ENCODE assay signal across 8 cellular contexts in the genomic region with DNA sequence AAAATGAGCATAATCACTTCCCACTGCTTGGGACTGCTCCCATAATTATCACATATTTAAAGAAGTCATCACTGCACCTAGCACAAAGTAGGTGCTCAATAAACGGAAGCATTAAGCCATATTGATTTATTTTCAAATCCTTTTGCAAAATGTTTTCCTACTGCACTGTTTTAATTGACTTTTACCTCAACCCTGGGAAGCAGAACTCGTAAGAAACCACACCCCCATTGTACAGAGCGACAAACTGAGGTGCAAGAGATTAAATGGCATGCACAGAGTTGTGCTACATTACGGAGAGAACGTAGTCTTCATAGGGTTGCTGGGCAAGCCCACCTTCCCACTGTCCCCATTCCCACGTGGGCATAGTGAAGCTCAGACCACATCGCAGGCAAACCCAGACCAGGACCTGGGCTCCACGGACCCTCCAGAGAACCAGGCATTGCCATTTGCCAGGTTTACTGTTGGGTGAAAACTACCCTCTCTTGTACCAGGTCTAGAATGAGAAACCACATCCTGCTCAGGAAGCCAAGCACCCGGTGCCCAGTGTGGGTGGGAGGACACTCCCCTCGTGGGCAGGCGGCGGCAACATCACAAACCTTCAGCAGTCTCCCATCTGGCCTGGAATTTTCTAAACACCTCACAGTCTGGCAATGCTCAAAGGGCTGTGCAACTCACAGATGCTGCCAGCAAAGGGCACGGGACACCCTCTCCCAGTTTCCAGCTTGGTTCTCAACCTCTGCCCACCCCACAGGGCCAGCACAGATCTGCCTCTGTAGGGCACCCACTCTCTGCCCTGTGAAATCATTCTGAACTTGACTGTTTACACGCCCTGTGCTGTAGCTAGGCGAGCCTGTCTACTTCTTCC. TPM values are rescaled to one million over a fixed set of nuclear protein-coding genes. Genes with fewer than 3 reads are reported as not detected.
A peak's percentile ranks its signal among the peaks of the same experiment; 100 is the strongest.
DNase-seq lines count a peak whose midpoint lies in the region; ATAC-seq, FAIRE-seq and TF ChIP-seq lines count a peak whose summit lies in the region.

No MANE protein-coding gene starts in this region.

- no peak for TF ChIP-seq CTCF in RWPE2 (IDR thresholded peaks at IDR 0.05; ENCODE audit: poor library complexity, severe bottlenecking)
- no peak for TF ChIP-seq CTCF in astrocyte (IDR thresholded peaks at IDR 0.05; ENCODE audit: insufficient read depth, low read depth, low read length)
- TF ChIP-seq CTCF in lower leg skin (IDR thresholded peaks at IDR 0.05), result no peak

- H3K4me3 ChIP-seq in ACC112 (ENCODE audit: low read depth, low read length) (no peak overlapping the region), RWPE2 (ENCODE audit: severe bottlenecking) (no peak overlapping the region), astrocyte (ENCODE audit: insufficient read depth, low read depth, low read length) (no peak overlapping the region), muscle layer of duodenum (ENCODE audit: low read depth in 1 of 2, low read length in 2 of 2) (peak overlapping the region in 1 of 2 donors; percentile 32), lower leg skin (ENCODE audit: low read depth, poor library complexity, severe bottlenecking) (no peak overlapping the region)

- WGBS in lower leg skin, 2 donors, result 40 to 43% methylated on average over 14 to 15 of the region's 15 CpGs

- peak overlapping the region; percentile 93 for H3K4me2 ChIP-seq in astrocyte (ENCODE audit: low read length)

- ATAC-seq in RWPE2 (ENCODE audit: low read depth), result peak; percentile 52
- ATAC-seq in GM21423 (IDR thresholded peaks at IDR 0.05; ENCODE audit: unreplicated experiment), result no peak
- ATAC-seq in GM18517 (IDR thresholded peaks at IDR 0.05; ENCODE audit: unreplicated experiment), result no peak

- peak overlapping the region; percentile 21 for H3K4me3 Mint-ChIP-seq in astrocyte (ENCODE audit: unreplicated experiment)

- FAIRE-seq in astrocyte (lab: Jason Lieb, UNC) (no peak), urothelium cell line (lab: Jason Lieb, UNC) (no peak)

- peak overlapping the region; percentile 96 for H3K27ac Mint-ChIP-seq in astrocyte (ENCODE audit: unreplicated experiment)

- H3K4me1 ChIP-seq in ACC112 (ENCODE audit: control insufficient read depth, insufficient read depth, low read length, unreplicated experiment), result peaks cover 36% of the 10 kb centered on the region
- H3K4me1 ChIP-seq in RWPE2 (ENCODE audit: insufficient read depth, poor library complexity, severe bottlenecking), result peaks cover 56% of the 10 kb centered on the region
- H3K4me1 ChIP-seq in astrocyte (ENCODE audit: insufficient read depth, low read length), result peaks cover 79% of the 10 kb centered on the region
- peaks cover 44 to 78% of the 10 kb centered on the region in 2 donors for H3K4me1 ChIP-seq in muscle layer of duodenum (ENCODE audit: control insufficient read depth in 1 of 2, insufficient read depth in 2 of 2, low read length in 2 of 2)

- H3K27me3 ChIP-seq in ACC112 (ENCODE audit: insufficient read depth, low read length) (no peaks in the 10 kb centered on the region), RWPE2 (ENCODE audit: insufficient read depth, poor library complexity, severe bottlenecking) (no peaks in the 10 kb centered on the region), astrocyte (ENCODE audit: insufficient read depth, low read length) (no peaks in the 10 kb centered on the region), muscle layer of duodenum (ENCODE audit: low read depth, low read length) (no peaks in the 10 kb centered on the region)

- no peak for TF ChIP-seq POLR2A in lower leg skin (IDR thresholded peaks at IDR 0.05)

- H3K9me3 ChIP-seq in RWPE2 (ENCODE audit: severe bottlenecking) (no peaks in the 10 kb centered on the region), astrocyte (ENCODE audit: insufficient read depth, low read depth, low read length) (no peaks in the 10 kb centered on the region), muscle layer of duodenum (ENCODE audit: control insufficient read depth in 1 of 2, low read length in 2 of 2) (no peaks in the 10 kb centered on the region)

- DNase-seq in RWPE2 (ENCODE audit: low spot score), result no peak
- DNase-seq in astrocyte (ENCODE audit: low read depth), result peak; percentile 76
- peak; percentile 70 for DNase-seq in urothelium cell line (ENCODE audit: low spot score)
- no peak for DNase-seq in lower leg skin (ENCODE audit: low spot score in 2 of 2)

- peaks cover 4% of the 10 kb centered on the region for H3K36me3 Mint-ChIP-seq in astrocyte (ENCODE audit: low read depth, unreplicated experiment)

- H4K20me1 ChIP-seq in astrocyte (ENCODE audit: insufficient read depth, low read length), result peaks cover 69% of the 10 kb centered on the region

- H3K9me3 Mint-ChIP-seq in astrocyte (ENCODE audit: unreplicated experiment), result no peaks in the 10 kb centered on the region

- peaks cover 72% of the 10 kb centered on the region for H3K4me1 Mint-ChIP-seq in astrocyte (ENCODE audit: low read depth, unreplicated experiment)

- H3K9ac ChIP-seq in astrocyte (ENCODE audit: low read length), result peak overlapping the region; percentile 77

- intact Hi-C loops in lower leg skin (cut with DNase I; ENCODE audit: low total_unique reads), result loop anchor here (5.0 kb wide), 1 partner anchor 134 kb away; no protein-coding TSS in a partner anchor

- H3K79me2 ChIP-seq in ACC112 (ENCODE audit: control insufficient read depth, insufficient read depth, low read length, unreplicated experiment), result peaks cover 34% of the 10 kb centered on the region
- H3K79me2 ChIP-seq in astrocyte (ENCODE audit: insufficient read depth, low read length), result peaks cover 99% of the 10 kb centered on the region

- H3K27me3 Mint-ChIP-seq in astrocyte (ENCODE audit: low read depth, unreplicated experiment), result no peaks in the 10 kb centered on the region

- H3K36me3 ChIP-seq in ACC112 (ENCODE audit: insufficient read depth, low read length), result no peaks in the 10 kb centered on the region
- H3K36me3 ChIP-seq in RWPE2 (ENCODE audit: low read depth), result peaks cover 28% of the 10 kb centered on the region
- peaks cover 1% of the 10 kb centered on the region for H3K36me3 ChIP-seq in astrocyte (ENCODE audit: insufficient read depth, low read length)
- H3K36me3 ChIP-seq in muscle layer of duodenum (ENCODE audit: control insufficient read depth in 1 of 2, insufficient read depth in 2 of 2, low read length in 2 of 2), result no peaks in the 10 kb centered on the region

- H3K27ac ChIP-seq in ACC112 (ENCODE audit: low read depth, low read length), result peak overlapping the region; percentile 73
- H3K27ac ChIP-seq in RWPE2 (ENCODE audit: poor library complexity, severe bottlenecking), result peak overlapping the region; percentile 97
- H3K27ac ChIP-seq in astrocyte (ENCODE audit: low read depth, low read length), result peak overlapping the region; percentile 86
- peak overlapping the region; percentile 20 for H3K27ac ChIP-seq in muscle layer of duodenum (ENCODE audit: low read length)

- H2AFZ ChIP-seq in ACC112 (ENCODE audit: low read length, unreplicated experiment) (peak overlapping the region; percentile 29), astrocyte (ENCODE audit: low read depth, low read length) (no peak overlapping the region)

RNA-seq across cellular contexts. Expression of gene IFFO2, which starts 8.2 kb away (rescaled TPM):
- total RNA-seq in astrocyte (34.2 and 39.6 TPM in 2 replicates), lower leg skin (100 to 1,000 TPM; 317 to 562 (median 451) TPM)

RNA-seq across cellular contexts. Expression of gene ALDH4A1, which starts 45.9 kb away (rescaled TPM):
- 10.4 and 13.8 TPM in 2 replicates for total RNA-seq in astrocyte
- total RNA-seq in lower leg skin, result 10 to 100 TPM; 16.5 to 25.8 (median 22.1) TPM

Comparison
In these comparisons a context has a peak if more than half of its experiments do, and no peak if none do; other contexts are left out.
1. H3K27ac ChIP-seq: peak in every context shown above with its lines; median percentile 97 in RWPE2; 86 in astrocyte; 73 in ACC112; 20 in muscle layer of duodenum.
2. DNase-seq: peak in astrocyte (single experiment) and urothelium cell line (single experiment); none in RWPE2 (single experiment) and lower leg skin (0 of 2).